Comparison of ENCODE assay signal across 19 cellular contexts in the genomic region with DNA sequence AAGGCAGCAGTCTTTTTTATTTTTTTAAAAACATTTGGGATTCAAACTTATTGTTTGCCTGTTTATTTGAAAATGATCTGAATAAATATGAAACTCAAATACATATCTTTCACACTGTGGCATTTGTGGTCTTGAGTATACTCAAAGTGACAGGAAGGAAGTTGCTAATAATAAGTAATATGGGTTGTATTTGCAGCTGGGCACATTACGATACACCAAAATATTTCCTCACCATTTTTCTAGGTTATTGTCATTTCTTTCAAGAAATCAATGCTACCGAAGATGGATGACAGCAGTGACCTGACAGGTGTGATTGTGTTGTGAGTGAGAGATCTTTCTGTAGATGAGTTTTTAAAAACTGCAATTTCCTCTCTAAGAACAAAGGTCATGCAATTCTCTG.
DNase-seq lines count a peak whose midpoint lies in the region; ATAC-seq, FAIRE-seq and TF ChIP-seq lines count a peak whose summit lies in the region.
"Had no signal": no experiment of that assay in that cellular context is flagged by ENCODE, and none has a peak within 500 bp of the region (broad histone marks: within the 10 kb centered on the region; RNA-seq: fewer than 3 reads in every experiment).

No MANE protein-coding gene starts in this region.

- BruUV-seq in GM12878 (replicated peaks; lab: Mats Ljungman, UMichigan): no TSS peak

- RAD21 ChIA-PET in GM12878 (lab: Charles Lee; ENCODE audit: unreplicated experiment): no interaction called here

- H3K4me1 ChIP-seq in BLaER1 (peaks cover 25% of the 10 kb centered on the region), MM.1S (ENCODE audit: low read length) (peaks cover 22% of the 10 kb centered on the region), GM12878 (ENCODE audit: control insufficient read depth, insufficient read depth, low read length) (no peaks in the 10 kb centered on the region)
- H3K4me1 ChIP-seq: Caco-2, HAP-1 had no signal

- no peak for TF ChIP-seq CTCF in MM.1S (IDR thresholded peaks at IDR 0.05; ENCODE audit: low read length)
- no peak for TF ChIP-seq CTCF in GM12878 (IDR thresholded peaks at IDR 0.05 in 2 of 3, conservative IDR thresholded peaks at IDR 0.05 in 1 of 3; ENCODE audit: control insufficient read depth in 2 of 3, extremely low read depth in 1 of 3, insufficient read depth in 1 of 3, low read depth in 3 of 3, low read length in 3 of 3)

- TF ChIP-seq EP300 in GM12878 (IDR thresholded peaks at IDR 0.05; ENCODE audit: borderline replicate concordance in 1 of 2, control insufficient read depth in 1 of 2, low read depth in 2 of 2, low read length in 2 of 2): no peak

- H3K36me3 ChIP-seq in BLaER1: no peaks in the 10 kb centered on the region
- H3K36me3 ChIP-seq in MM.1S (replicated peaks; ENCODE audit: insufficient read depth, low read length): no peaks in the 10 kb centered on the region
- no peaks in the 10 kb centered on the region for H3K36me3 ChIP-seq in GM12878 (ENCODE audit: control insufficient read depth in 2 of 2, insufficient read depth in 2 of 2, low read length in 1 of 2)
- H3K36me3 ChIP-seq: HAP-1 had no signal

- H3K9me3 ChIP-seq in BLaER1: no peaks in the 10 kb centered on the region
- H3K9me3 ChIP-seq in MM.1S (replicated peaks; ENCODE audit: insufficient read depth, low read length): no peaks in the 10 kb centered on the region
- H3K9me3 ChIP-seq in GM12878 (replicated peaks; ENCODE audit: control insufficient read depth, insufficient read depth, low read length): no peaks in the 10 kb centered on the region
- H3K9me3 ChIP-seq: Caco-2, HAP-1 had no signal

- intact Hi-C loops in GM12878 (cut with micrococcal nuclease; ENCODE audit: unreplicated experiment): no loop called here

- 2% methylated on average over 2 of the region's 2 CpGs for WGBS in GM12878 (ENCODE audit: insufficient coverage, insufficient replicate concordance, low lambda C conversion rate, missing lambda C conversion rate)

- H3K27me3 ChIP-seq in BLaER1 (no peaks in the 10 kb centered on the region), MM.1S (replicated peaks; ENCODE audit: insufficient read depth, low read length) (no peaks in the 10 kb centered on the region), GM12878 (replicated peaks in 1 of 2; ENCODE audit: control insufficient read depth in 2 of 2, insufficient read depth in 2 of 2, low read length in 1 of 2) (no peaks in the 10 kb centered on the region)

- CTCF ChIA-PET in GM12878 (lab: Yijun Ruan, JAX): no interaction called here

- ATAC-seq in GM12878 (peak; percentile 66), HG03097 (IDR thresholded peaks at IDR 0.05; ENCODE audit: low FRiP score, unreplicated experiment) (no peak)
- ATAC-seq: CD8-positive, alpha-beta T cell had no signal

- no peak for TF ChIP-seq RAD21 in GM12878 (IDR thresholded peaks at IDR 0.05; ENCODE audit: insufficient read depth, low read depth, low read length)

- DNase-seq in MM.1S: peak; percentile 80
- DNase-seq in GM12878 (ENCODE audit: low read depth, low spot score): no peak
- no peak for DNase-seq in HTR-8/SVneo (ENCODE audit: insufficient read length, low spot score)
- DNase-seq in CD1c-positive myeloid dendritic cell (ENCODE audit: extremely low spot score): no peak
- DNase-seq: C1 segment of cervical spinal cord; Caco-2; CD4-positive, CD25-positive, alpha-beta regulatory T cell; CD8-positive, alpha-beta T cell; DMS153; DND-41; GOT3; HFFc6 had no signal

- POLR2A ChIA-PET in GM12878 (lab: Charles Lee): no interaction called here

- no peak for TF ChIP-seq POLR2A in GM12878 (IDR thresholded peaks at IDR 0.05; ENCODE audit: low read depth, low read length)

- H2AFZ ChIP-seq in MM.1S (ENCODE audit: low read length): peak overlapping the region; percentile 26; the same call in 1 of the 2 replicates
- H2AFZ ChIP-seq in GM12878 (ENCODE audit: control insufficient read depth, low read depth, low read length): no peak overlapping the region

- H3F3A ChIP-seq in MM.1S (ENCODE audit: insufficient read depth, low read length): peaks cover 13% of the 10 kb centered on the region

- no peaks in the 10 kb centered on the region for H3K9me2 ChIP-seq in MM.1S (replicated peaks; ENCODE audit: insufficient read depth, low read length)

- SMC1A ChIA-PET in GM12878 (lab: Charles Lee; ENCODE audit: uncharacterized antibody, unreplicated experiment): no interaction called here

- no peak for FAIRE-seq in GM12878 (lab: Jason Lieb, UNC)
- FAIRE-seq in HTR-8/SVneo (lab: Jason Lieb, UNC): no peak
- FAIRE-seq: A204.1, G401.6, H54 had no signal

- peak overlapping the region; percentile 62 for H3K4me2 ChIP-seq in BLaER1
- H3K4me2 ChIP-seq in MM.1S (ENCODE audit: low read depth, low read length): peak overlapping the region; percentile 57
- H3K4me2 ChIP-seq in GM12878 (ENCODE audit: control insufficient read depth, insufficient read depth): no peak overlapping the region

- H3K4me3 ChIP-seq in BLaER1 (no peak overlapping the region), MM.1S (ENCODE audit: low read length) (peak overlapping the region; percentile 28), GM12878 (no peak overlapping the region)
- H3K4me3 ChIP-seq: HAP-1 had no signal

- H4K20me1 ChIP-seq in BLaER1 (no peaks in the 10 kb centered on the region), MM.1S (ENCODE audit: insufficient read depth, low read length) (no peaks in the 10 kb centered on the region), GM12878 (ENCODE audit: control insufficient read depth, insufficient read depth) (no peaks in the 10 kb centered on the region)

- in situ Hi-C loops in GM12878 (cut with MboI): no loop called here

- H3K27ac ChIP-seq in BLaER1 (no peak overlapping the region), MM.1S (ENCODE audit: low read length) (peak overlapping the region; percentile 61; the same call in 1 of the 2 replicates), GM12878 (ENCODE audit: control insufficient read depth, insufficient read depth) (no peak overlapping the region)
- H3K27ac ChIP-seq: 22Rv1 had no signal

- H3K79me2 ChIP-seq in MM.1S (ENCODE audit: low read length): no peaks in the 10 kb centered on the region
- no peaks in the 10 kb centered on the region for H3K79me2 ChIP-seq in GM12878 (ENCODE audit: control insufficient read depth, insufficient read depth, low read length)

- H3K9ac ChIP-seq in BLaER1 (no peak overlapping the region), MM.1S (ENCODE audit: low read length) (no peak overlapping the region), GM12878 (ENCODE audit: control insufficient read depth, insufficient read depth, low read length) (no peak overlapping the region)

TF ChIP-seq in GM12878, 131 proteins besides CTCF, POLR2A, EP300 and RAD21:
- TF ChIP-seq SP1 (IDR thresholded peaks at IDR 0.05; ENCODE audit: low read depth, low read length) (no peak), PKNOX1 (IDR thresholded peaks at IDR 0.05) (peak; percentile 29; the same call in 1 of the 2 replicates)
